Comparison of ENCODE assay signal across 20 cellular contexts in the genomic region with DNA sequence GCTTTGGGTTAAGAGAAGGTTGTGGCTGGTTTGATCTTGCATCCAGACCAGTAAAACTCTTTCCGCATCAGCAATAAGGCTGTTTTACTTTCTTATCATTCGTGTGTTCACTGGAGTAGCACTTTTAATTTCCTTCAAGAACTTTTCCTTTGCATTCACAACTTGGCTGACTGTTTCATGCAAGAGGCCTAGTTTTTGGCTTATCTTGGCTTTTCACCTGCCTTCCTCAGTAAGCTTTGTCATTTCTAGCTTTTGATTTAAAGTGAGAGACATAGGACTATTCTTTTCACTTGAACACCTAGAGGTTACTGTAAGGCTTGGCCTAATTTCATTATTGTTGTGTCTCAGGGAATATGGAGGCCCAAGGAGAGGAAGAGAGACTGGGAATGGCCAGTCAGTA.
DNase-seq lines count a peak whose midpoint lies in the region; ATAC-seq, FAIRE-seq and TF ChIP-seq lines count a peak whose summit lies in the region.
"Had no signal": no experiment of that assay in that cellular context is flagged by ENCODE, and none has a peak within 500 bp of the region (broad histone marks: within the 10 kb centered on the region; RNA-seq: fewer than 3 reads in every experiment).

No MANE protein-coding gene starts in this region.

- H3K27me3 Mint-ChIP-seq in neural progenitor cell (ENCODE audit: insufficient read depth, low read depth): no peaks in the 10 kb centered on the region

- no peak overlapping the region for H2AFZ ChIP-seq in neural progenitor cell (replicated peaks)

- no peaks in the 10 kb centered on the region for H3F3A ChIP-seq in neural progenitor cell (ENCODE audit: low read depth)

- H3K27ac ChIP-seq in neural progenitor cell: no peak overlapping the region
- H3K27ac ChIP-seq: A549; BLaER1 treated with 17β-estradiol and CSF1 and Interleukin-3, amounts not matched to agents 10 nM and 100 nM had no signal

- no peaks in the 10 kb centered on the region for H3K4me1 ChIP-seq in neural progenitor cell

- H3K4me1 Mint-ChIP-seq in neural progenitor cell: no peaks in the 10 kb centered on the region

- no peak for ATAC-seq in GM18909 (IDR thresholded peaks at IDR 0.05; ENCODE audit: poor library complexity, unreplicated experiment)
- ATAC-seq in GM21723 (IDR thresholded peaks at IDR 0.05; ENCODE audit: unreplicated experiment): no peak
- ATAC-seq: A549; CD8-positive, alpha-beta T cell; HCT116 had no signal

- no peaks in the 10 kb centered on the region for H3K36me3 ChIP-seq in neural progenitor cell

- H3K9ac ChIP-seq in neural progenitor cell: no peak overlapping the region
- H3K9ac ChIP-seq: BLaER1 treated with 17β-estradiol and CSF1 and Interleukin-3, amounts not matched to agents 10 nM and 100 nM had no signal

- no peak for TF ChIP-seq CTCF in neural progenitor cell (IDR thresholded peaks at IDR 0.05)

- H3K36me3 Mint-ChIP-seq in neural progenitor cell: peaks cover 8% of the 10 kb centered on the region

- no peak overlapping the region for H3K4me3 Mint-ChIP-seq in neural progenitor cell
- H3K4me3 Mint-ChIP-seq: CD8-positive, alpha-beta T cell; HFFc6 had no signal

- no peak overlapping the region for H3K4me3 ChIP-seq in neural progenitor cell
- H3K4me3 ChIP-seq: A549; BLaER1 treated with 17β-estradiol and CSF1 and Interleukin-3, amounts not matched to agents 10 nM and 100 nM had no signal

- no peaks in the 10 kb centered on the region for H3K27me3 ChIP-seq in neural progenitor cell
- H3K27me3 ChIP-seq: BLaER1 treated with 17β-estradiol and CSF1 and Interleukin-3, amounts not matched to agents 10 nM and 100 nM had no signal

- no peaks in the 10 kb centered on the region for H3K9me3 Mint-ChIP-seq in neural progenitor cell
- H3K9me3 Mint-ChIP-seq: CD8-positive, alpha-beta T cell; HFFc6 had no signal

- peak overlapping the region; percentile 10 for H3K27ac Mint-ChIP-seq in neural progenitor cell
- H3K27ac Mint-ChIP-seq: CD8-positive, alpha-beta T cell; HFFc6 had no signal

- H4K20me1 ChIP-seq in neural progenitor cell (ENCODE audit: low read depth): no peaks in the 10 kb centered on the region

- no peak for DNase-seq in GM18507 (ENCODE audit: extremely low spot score, insufficient read length, low read depth)
- peak; percentile 50 for DNase-seq in OCI-M1 (lab: John Stamatoyannopoulos, UW)
- DNase-seq in neural progenitor cell (ENCODE audit: low spot score): no peak
- DNase-seq in HCEC 1CT: no peak
- DNase-seq in NCI-H2029 treated with DMSO at 0.1 percent for 48 hours (lab: John Stamatoyannopoulos, UW): no peak
- DNase-seq: AML-193; Calu3; CD8-positive, alpha-beta T cell; DMS79 treated with DMSO at 0.1 percent for 48 hours; GF-D8; HFFc6; IMR-90; Kasumi-1; KBM-7 had no signal

- no peaks in the 10 kb centered on the region for H3K79me2 ChIP-seq in neural progenitor cell (ENCODE audit: low read depth)

- no peaks in the 10 kb centered on the region for H3K9me3 ChIP-seq in neural progenitor cell (ENCODE audit: low read depth)
- H3K9me3 ChIP-seq: A549 had no signal

- H3K4me2 ChIP-seq in neural progenitor cell: no peak overlapping the region
- H3K4me2 ChIP-seq: A549 had no signal

- peak; percentile 5 for FAIRE-seq in GM18507 (lab: Jason Lieb, UNC)
- FAIRE-seq: A549, HTR-8/SVneo had no signal
